11 cellular contexts compared by ENCODE assay signal in the genomic region with DNA sequence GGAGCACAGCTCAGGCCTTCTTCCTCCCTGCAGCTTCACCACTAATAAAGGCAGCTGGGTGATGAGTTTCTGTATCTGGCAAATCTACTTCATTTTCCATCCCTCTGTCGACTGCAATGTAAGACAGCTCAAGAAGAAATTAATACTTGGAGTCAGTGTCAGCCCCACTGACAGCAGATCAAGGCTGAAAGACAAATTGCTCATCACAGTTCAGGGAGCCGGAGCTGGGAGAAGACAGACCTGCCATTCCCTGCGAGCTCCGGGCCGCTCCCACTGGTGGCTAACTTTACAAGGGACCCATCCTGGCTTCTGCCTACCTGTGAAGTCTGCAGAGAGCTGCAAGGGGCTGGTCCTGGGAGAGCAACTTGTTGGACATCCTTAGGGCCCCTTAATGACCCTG. TPM values are rescaled to one million over a fixed set of nuclear protein-coding genes. Genes with fewer than 3 reads are reported as not detected.
"Had no signal": no experiment of that assay in that cellular context is flagged by ENCODE, and none has a peak within 500 bp of the region (broad histone marks: within the 10 kb centered on the region; RNA-seq: fewer than 3 reads in every experiment).

No MANE protein-coding gene starts in this region.

- H3K9me3 ChIP-seq: HAP-1 had no signal

- H3K4me1 ChIP-seq: HAP-1 had no signal

- DNase-seq: GM23248, GOT3, H7, HFFc6 had no signal

- H3K27ac ChIP-seq: GM23248, HL-60 had no signal

- H3K4me3 Mint-ChIP-seq: HFFc6, IgD-negative memory B cell had no signal

- H3K27ac Mint-ChIP-seq: HFFc6, IgD-negative memory B cell had no signal

- H3K4me3 ChIP-seq: GM23248, HAP-1 had no signal

- H3K9ac ChIP-seq: GM23248 had no signal

- H3K36me3 ChIP-seq: HAP-1 had no signal

- ATAC-seq: HCT116, HepG2 had no signal

- H3K4me1 Mint-ChIP-seq: IgD-negative memory B cell had no signal

- H2AFZ ChIP-seq: GM23248 had no signal

RNA-seq across cellular contexts. Expression of a gene that starts 49.8 kb away (rescaled TPM):
- total RNA-seq: GM23248, H4, HepG2, HFFc6, HT1080 had no signal
- polyA plus RNA-seq: GM23248, HepG2, IgD-negative memory B cell had no signal
